In the genomic region with DNA sequence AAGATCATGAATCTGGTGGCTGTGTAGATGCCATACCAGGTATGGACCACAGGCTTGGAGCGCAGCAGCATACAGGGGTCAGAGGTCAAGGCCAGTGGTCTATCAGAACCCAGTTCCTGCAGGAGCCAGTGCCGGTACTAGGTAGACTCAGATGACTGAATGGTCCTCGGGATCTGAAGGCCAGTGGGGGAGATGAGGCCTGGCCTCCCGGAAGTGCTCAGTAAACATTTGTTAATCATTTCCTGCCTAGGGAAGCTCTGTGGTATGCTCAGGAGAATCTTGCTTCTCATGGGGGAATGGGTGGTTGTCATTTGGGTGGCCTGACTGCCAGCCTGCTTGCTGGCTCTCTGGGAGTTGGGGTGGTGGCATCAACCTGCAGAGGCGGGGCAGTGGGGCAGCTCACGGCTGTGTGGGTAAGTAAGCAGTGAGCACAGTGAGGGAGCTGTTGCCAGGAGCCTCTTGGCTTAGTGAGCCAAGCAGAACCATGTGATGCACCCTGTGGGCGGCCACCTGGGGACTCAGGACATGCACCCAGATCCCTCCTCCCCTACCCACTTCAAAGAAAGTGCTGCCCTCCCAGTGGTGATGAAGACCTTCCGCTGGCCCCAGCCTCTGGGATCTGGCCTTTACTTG, we compare ENCODE assay signal across 1 cellular context.
TF ChIP-seq lines count a peak whose summit lies in the region.

No MANE protein-coding gene starts in this region.

TF ChIP-seq in HepG2, 621 proteins besides CTCF, POLR2A, EP300 and RAD21 (continued from another document and continues in another):
- TF ChIP-seq, protein P1, sequence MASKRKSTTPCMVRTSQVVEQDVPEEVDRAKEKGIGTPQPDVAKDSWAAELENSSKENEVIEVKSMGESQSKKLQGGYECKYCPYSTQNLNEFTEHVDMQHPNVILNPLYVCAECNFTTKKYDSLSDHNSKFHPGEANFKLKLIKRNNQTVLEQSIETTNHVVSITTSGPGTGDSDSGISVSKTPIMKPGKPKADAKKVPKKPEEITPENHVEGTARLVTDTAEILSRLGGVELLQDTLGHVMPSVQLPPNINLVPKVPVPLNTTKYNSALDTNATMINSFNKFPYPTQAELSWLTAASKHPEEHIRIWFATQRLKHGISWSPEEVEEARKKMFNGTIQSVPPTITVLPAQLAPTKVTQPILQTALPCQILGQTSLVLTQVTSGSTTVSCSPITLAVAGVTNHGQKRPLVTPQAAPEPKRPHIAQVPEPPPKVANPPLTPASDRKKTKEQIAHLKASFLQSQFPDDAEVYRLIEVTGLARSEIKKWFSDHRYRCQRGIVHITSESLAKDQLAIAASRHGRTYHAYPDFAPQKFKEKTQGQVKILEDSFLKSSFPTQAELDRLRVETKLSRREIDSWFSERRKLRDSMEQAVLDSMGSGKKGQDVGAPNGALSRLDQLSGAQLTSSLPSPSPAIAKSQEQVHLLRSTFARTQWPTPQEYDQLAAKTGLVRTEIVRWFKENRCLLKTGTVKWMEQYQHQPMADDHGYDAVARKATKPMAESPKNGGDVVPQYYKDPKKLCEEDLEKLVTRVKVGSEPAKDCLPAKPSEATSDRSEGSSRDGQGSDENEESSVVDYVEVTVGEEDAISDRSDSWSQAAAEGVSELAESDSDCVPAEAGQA (IDR thresholded peaks at IDR 0.05; ENCODE audit: low read depth): no peak
- TF ChIP-seq, protein P1 (CRISPR knock-in tag; IDR thresholded peaks at IDR 0.05; ENCODE audit: borderline replicate concordance): no peak
- TF ChIP-seq ETV5 (CRISPR knock-in tag; IDR thresholded peaks at IDR 0.05; ENCODE audit: borderline replicate concordance) (peak; percentile 91), MEIS1 (CRISPR knock-in tag; IDR thresholded peaks at IDR 0.05; ENCODE audit: borderline replicate concordance) (no peak), ASH2L (IDR thresholded peaks at IDR 0.05; ENCODE audit: insufficient read length, low read depth, low read length) (no peak), SMAD9 (CRISPR knock-in tag; IDR thresholded peaks at IDR 0.05) (no peak), ZSCAN31 (CRISPR knock-in tag; IDR thresholded peaks at IDR 0.05; ENCODE audit: low read depth) (peak; percentile 34; the same call in 1 of the 2 replicates), ZNF205 (CRISPR knock-in tag; IDR thresholded peaks at IDR 0.05) (no peak), CHD4 (IDR thresholded peaks at IDR 0.05; ENCODE audit: borderline replicate concordance, low read length) (no peak), ZNF552 (CRISPR knock-in tag; IDR thresholded peaks at IDR 0.05; ENCODE audit: borderline replicate concordance) (no peak), ZNF263 (CRISPR knock-in tag; IDR thresholded peaks at IDR 0.05) (peak; percentile 50; the same call in 1 of the 2 replicates), PLRG1 (conservative IDR thresholded peaks at IDR 0.05) (no peak), NCOA5 (CRISPR knock-in tag; IDR thresholded peaks at IDR 0.05) (no peak), ZNF160 (CRISPR knock-in tag; IDR thresholded peaks at IDR 0.05) (no peak), ZNF879 (CRISPR knock-in tag; IDR thresholded peaks at IDR 0.05) (no peak), KAT8 (CRISPR knock-in tag; IDR thresholded peaks at IDR 0.05) (peak; percentile 60), NPAS2 (CRISPR knock-in tag; IDR thresholded peaks at IDR 0.05; ENCODE audit: borderline replicate concordance) (no peak), MED1 (CRISPR knock-in tag; IDR thresholded peaks at IDR 0.05) (peak; percentile 60; the same call in 1 of the 2 replicates), MEIS2 (CRISPR knock-in tag; IDR thresholded peaks at IDR 0.05) (0 out of 2 replicates have a peak, but pooled peaks have one; percentile 38), ZNF619 (CRISPR knock-in tag; IDR thresholded peaks at IDR 0.05) (no peak), ZNF792 (CRISPR knock-in tag; IDR thresholded peaks at IDR 0.05) (no peak; the same call in 1 of the 2 replicates), ZNF564 (CRISPR knock-in tag; IDR thresholded peaks at IDR 0.05) (no peak), ARHGAP35 (CRISPR knock-in tag; IDR thresholded peaks at IDR 0.05; ENCODE audit: borderline replicate concordance) (no peak)
- TF ChIP-seq, protein P2, sequence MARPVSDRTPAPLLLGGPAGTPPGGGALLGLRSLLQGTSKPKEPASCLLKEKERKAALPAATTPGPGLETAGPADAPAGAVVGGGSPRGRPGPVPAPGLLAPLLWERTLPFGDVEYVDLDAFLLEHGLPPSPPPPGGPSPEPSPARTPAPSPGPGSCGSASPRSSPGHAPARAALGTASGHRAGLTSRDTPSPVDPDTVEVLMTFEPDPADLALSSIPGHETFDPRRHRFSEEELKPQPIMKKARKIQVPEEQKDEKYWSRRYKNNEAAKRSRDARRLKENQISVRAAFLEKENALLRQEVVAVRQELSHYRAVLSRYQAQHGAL (CRISPR knock-in tag; IDR thresholded peaks at IDR 0.05; ENCODE audit: not compliant biosample characterization): no peak
- TF ChIP-seq, protein P3, sequence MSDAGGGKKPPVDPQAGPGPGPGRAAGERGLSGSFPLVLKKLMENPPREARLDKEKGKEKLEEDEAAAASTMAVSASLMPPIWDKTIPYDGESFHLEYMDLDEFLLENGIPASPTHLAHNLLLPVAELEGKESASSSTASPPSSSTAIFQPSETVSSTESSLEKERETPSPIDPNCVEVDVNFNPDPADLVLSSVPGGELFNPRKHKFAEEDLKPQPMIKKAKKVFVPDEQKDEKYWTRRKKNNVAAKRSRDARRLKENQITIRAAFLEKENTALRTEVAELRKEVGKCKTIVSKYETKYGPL (CRISPR knock-in tag; IDR thresholded peaks at IDR 0.05): no peak
- TF ChIP-seq, protein P4, sequence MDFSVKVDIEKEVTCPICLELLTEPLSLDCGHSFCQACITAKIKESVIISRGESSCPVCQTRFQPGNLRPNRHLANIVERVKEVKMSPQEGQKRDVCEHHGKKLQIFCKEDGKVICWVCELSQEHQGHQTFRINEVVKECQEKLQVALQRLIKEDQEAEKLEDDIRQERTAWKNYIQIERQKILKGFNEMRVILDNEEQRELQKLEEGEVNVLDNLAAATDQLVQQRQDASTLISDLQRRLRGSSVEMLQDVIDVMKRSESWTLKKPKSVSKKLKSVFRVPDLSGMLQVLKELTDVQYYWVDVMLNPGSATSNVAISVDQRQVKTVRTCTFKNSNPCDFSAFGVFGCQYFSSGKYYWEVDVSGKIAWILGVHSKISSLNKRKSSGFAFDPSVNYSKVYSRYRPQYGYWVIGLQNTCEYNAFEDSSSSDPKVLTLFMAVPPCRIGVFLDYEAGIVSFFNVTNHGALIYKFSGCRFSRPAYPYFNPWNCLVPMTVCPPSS (IDR thresholded peaks at IDR 0.05): no peak
- TF ChIP-seq, protein P5, sequence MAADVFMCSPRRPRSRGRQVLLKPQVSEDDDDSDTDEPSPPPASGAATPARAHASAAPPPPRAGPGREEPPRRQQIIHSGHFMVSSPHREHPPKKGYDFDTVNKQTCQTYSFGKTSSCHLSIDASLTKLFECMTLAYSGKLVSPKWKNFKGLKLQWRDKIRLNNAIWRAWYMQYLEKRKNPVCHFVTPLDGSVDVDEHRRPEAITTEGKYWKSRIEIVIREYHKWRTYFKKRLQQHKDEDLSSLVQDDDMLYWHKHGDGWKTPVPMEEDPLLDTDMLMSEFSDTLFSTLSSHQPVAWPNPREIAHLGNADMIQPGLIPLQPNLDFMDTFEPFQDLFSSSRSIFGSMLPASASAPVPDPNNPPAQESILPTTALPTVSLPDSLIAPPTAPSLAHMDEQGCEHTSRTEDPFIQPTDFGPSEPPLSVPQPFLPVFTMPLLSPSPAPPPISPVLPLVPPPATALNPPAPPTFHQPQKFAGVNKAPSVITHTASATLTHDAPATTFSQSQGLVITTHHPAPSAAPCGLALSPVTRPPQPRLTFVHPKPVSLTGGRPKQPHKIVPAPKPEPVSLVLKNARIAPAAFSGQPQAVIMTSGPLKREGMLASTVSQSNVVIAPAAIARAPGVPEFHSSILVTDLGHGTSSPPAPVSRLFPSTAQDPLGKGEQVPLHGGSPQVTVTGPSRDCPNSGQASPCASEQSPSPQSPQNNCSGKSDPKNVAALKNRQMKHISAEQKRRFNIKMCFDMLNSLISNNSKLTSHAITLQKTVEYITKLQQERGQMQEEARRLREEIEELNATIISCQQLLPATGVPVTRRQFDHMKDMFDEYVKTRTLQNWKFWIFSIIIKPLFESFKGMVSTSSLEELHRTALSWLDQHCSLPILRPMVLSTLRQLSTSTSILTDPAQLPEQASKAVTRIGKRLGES (CRISPR knock-in tag; IDR thresholded peaks at IDR 0.05; ENCODE audit: borderline replicate concordance): no peak
- TF ChIP-seq, protein P6, sequence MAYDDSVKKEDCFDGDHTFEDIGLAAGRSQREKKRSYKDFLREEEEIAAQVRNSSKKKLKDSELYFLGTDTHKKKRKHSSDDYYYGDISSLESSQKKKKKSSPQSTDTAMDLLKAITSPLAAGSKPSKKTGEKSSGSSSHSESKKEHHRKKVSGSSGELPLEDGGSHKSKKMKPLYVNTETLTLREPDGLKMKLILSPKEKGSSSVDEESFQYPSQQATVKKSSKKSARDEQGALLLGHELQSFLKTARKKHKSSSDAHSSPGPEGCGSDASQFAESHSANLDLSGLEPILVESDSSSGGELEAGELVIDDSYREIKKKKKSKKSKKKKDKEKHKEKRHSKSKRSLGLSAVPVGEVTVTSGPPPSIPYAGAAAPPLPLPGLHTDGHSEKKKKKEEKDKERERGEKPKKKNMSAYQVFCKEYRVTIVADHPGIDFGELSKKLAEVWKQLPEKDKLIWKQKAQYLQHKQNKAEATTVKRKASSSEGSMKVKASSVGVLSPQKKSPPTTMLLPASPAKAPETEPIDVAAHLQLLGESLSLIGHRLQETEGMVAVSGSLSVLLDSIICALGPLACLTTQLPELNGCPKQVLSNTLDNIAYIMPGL (CRISPR knock-in tag; IDR thresholded peaks at IDR 0.05; ENCODE audit: borderline replicate concordance in 1 of 2, low read depth in 1 of 2): no peak
- TF ChIP-seq, protein P7, sequence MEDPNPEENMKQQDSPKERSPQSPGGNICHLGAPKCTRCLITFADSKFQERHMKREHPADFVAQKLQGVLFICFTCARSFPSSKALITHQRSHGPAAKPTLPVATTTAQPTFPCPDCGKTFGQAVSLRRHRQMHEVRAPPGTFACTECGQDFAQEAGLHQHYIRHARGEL (CRISPR knock-in tag; IDR thresholded peaks at IDR 0.05): no peak
- TF ChIP-seq, protein P8, sequence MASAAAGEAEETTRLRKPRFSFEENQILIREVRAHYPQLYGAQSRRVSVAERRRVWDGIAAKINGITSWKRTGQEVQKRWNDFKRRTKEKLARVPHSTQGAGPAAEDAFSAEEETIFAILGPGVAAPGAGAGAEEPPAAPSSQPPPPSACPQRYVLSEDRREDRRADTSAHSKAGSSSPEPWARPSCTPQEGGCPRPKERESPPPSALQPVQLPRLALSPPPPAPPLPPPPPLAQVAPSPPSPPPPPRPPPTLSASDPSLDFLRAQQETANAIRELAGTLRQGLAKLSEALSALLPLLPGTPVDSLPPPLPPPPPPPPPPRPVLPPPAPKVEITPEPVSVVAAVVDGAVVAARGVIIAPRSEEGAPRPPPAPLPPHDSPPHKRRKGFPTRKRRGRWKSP (CRISPR knock-in tag; IDR thresholded peaks at IDR 0.05): no peak
- TF ChIP-seq, protein P9, sequence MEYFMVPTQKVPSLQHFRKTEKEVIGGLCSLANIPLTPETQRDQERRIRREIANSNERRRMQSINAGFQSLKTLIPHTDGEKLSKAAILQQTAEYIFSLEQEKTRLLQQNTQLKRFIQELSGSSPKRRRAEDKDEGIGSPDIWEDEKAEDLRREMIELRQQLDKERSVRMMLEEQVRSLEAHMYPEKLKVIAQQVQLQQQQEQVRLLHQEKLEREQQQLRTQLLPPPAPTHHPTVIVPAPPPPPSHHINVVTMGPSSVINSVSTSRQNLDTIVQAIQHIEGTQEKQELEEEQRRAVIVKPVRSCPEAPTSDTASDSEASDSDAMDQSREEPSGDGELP (IDR thresholded peaks at IDR 0.05; ENCODE audit: borderline replicate concordance, low read depth): peak; percentile 32; the same call in 1 of the 2 replicates
- TF ChIP-seq, protein P10, sequence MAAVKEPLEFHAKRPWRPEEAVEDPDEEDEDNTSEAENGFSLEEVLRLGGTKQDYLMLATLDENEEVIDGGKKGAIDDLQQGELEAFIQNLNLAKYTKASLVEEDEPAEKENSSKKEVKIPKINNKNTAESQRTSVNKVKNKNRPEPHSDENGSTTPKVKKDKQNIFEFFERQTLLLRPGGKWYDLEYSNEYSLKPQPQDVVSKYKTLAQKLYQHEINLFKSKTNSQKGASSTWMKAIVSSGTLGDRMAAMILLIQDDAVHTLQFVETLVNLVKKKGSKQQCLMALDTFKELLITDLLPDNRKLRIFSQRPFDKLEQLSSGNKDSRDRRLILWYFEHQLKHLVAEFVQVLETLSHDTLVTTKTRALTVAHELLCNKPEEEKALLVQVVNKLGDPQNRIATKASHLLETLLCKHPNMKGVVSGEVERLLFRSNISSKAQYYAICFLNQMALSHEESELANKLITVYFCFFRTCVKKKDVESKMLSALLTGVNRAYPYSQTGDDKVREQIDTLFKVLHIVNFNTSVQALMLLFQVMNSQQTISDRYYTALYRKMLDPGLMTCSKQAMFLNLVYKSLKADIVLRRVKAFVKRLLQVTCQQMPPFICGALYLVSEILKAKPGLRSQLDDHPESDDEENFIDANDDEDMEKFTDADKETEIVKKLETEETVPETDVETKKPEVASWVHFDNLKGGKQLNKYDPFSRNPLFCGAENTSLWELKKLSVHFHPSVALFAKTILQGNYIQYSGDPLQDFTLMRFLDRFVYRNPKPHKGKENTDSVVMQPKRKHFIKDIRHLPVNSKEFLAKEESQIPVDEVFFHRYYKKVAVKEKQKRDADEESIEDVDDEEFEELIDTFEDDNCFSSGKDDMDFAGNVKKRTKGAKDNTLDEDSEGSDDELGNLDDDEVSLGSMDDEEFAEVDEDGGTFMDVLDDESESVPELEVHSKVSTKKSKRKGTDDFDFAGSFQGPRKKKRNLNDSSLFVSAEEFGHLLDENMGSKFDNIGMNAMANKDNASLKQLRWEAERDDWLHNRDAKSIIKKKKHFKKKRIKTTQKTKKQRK (IDR thresholded peaks at IDR 0.05; ENCODE audit: low read length): no peak
